9 cellular contexts compared by ENCODE assay signal in genomic region chr5:59276277-59276647, GRCh38.
A peak's percentile ranks its signal among the peaks of the same experiment; 100 is the strongest.
DNase-seq lines count a peak whose midpoint lies in the region; ATAC-seq and TF ChIP-seq lines count a peak whose summit lies in the region.
"Had no signal": no experiment of that assay in that cellular context is flagged by ENCODE, and none has a peak within 500 bp of the region (broad histone marks: within the 10 kb centered on the region; RNA-seq: fewer than 3 reads in every experiment).

No MANE protein-coding gene starts in this region.

- no peak for TF ChIP-seq POLR2A in tibial nerve (IDR thresholded peaks at IDR 0.05)

- no peak for ATAC-seq in HG03175 (IDR thresholded peaks at IDR 0.05; ENCODE audit: unreplicated experiment)

- no peaks in the 10 kb centered on the region for H3K9me3 ChIP-seq in muscle layer of duodenum (ENCODE audit: control insufficient read depth in 1 of 2, low read length in 2 of 2)
- no peaks in the 10 kb centered on the region for H3K9me3 ChIP-seq in tibial nerve

- TF ChIP-seq CTCF in epithelial cell of proximal tubule (conservative IDR thresholded peaks at IDR 0.05; ENCODE audit: low read depth, low read length) (no peak), tibial nerve (IDR thresholded peaks at IDR 0.05) (no peak)

- DNase-seq in DMS 273 (lab: John Stamatoyannopoulos, UW; ENCODE audit: unreplicated experiment) (peak; percentile 72), DMS 273 treated with DMSO at 0.1 percent for 48 hours (lab: John Stamatoyannopoulos, UW) (no peak), epithelial cell of proximal tubule (ENCODE audit: low read depth) (no peak), tibial nerve (ENCODE audit: low spot score in 2 of 2) (no peak), amniotic stem cell (lab: John Stamatoyannopoulos, UW) (no peak), HEK293T (ENCODE audit: extremely low spot score) (no peak)
- DNase-seq: T1000 had no signal

- H3K4me3 ChIP-seq in epithelial cell of proximal tubule (ENCODE audit: low read depth, low read length) (peak overlapping the region; percentile 59), muscle layer of duodenum (ENCODE audit: low read depth in 1 of 2, low read length in 2 of 2) (peak overlapping the region; percentile 70 to 88), tibial nerve (peak overlapping the region; percentile 30 to 52 (median 45))

- no peaks in the 10 kb centered on the region for H3K36me3 ChIP-seq in muscle layer of duodenum (ENCODE audit: control insufficient read depth in 1 of 2, insufficient read depth in 2 of 2, low read length in 2 of 2)
- H3K36me3 ChIP-seq in tibial nerve, result no peaks in the 10 kb centered on the region

- CTCF ChIA-PET in HEK293T (lab: Yijun Ruan, JAX), result interaction anchor here (0.8 kb wide), 1 partner anchor 9 kb away, joined by 3 read pairs; no protein-coding TSS in a partner anchor

- H3K27me3 ChIP-seq in muscle layer of duodenum (ENCODE audit: low read depth, low read length) (no peaks in the 10 kb centered on the region), tibial nerve (no peaks in the 10 kb centered on the region)

- H3K4me1 ChIP-seq in muscle layer of duodenum (ENCODE audit: control insufficient read depth in 1 of 2, insufficient read depth in 2 of 2, low read length in 2 of 2) (no peaks in the 10 kb centered on the region), tibial nerve (peaks cover 0 to 17% (median 3%) of the 10 kb centered on the region in 4 donors)

- POLR2A ChIA-PET in HEK293T (lab: Yijun Ruan, JAX), result interaction anchor here (0.8 kb wide), 1 partner anchor 41 kb away, joined by 3 read pairs; no protein-coding TSS in a partner anchor

- H3K27ac ChIP-seq in muscle layer of duodenum (ENCODE audit: low read length) (peak overlapping the region; percentile 85), tibial nerve (peak overlapping the region in 3 of 4 donors; percentile 58 to 69 (median 64))

- TF ChIP-seq EP300 in tibial nerve (IDR thresholded peaks at IDR 0.05), result no peak

- WGBS in tibial nerve, 2 donors, result 37 to 40% methylated on average over 2 of the region's 2 CpGs

TF ChIP-seq in HEK293T, 16 proteins besides CTCF, POLR2A, EP300 and RAD21:
- TF ChIP-seq FOXM1 (IDR thresholded peaks at IDR 0.05; ENCODE audit: borderline replicate concordance), result no peak
- TF ChIP-seq FOXA1 (IDR thresholded peaks at IDR 0.05), result no peak
- no peak for TF ChIP-seq SUZ12 (IDR thresholded peaks at IDR 0.05)
- TF ChIP-seq TARDBP (IDR thresholded peaks at IDR 0.05), result no peak
- no peak for TF ChIP-seq FOXK2 (IDR thresholded peaks at IDR 0.05)
- no peak for TF ChIP-seq L3MBTL2 (conservative IDR thresholded peaks at IDR 0.05)
- no peak for TF ChIP-seq ZNF384 (IDR thresholded peaks at IDR 0.05)
- TF ChIP-seq SP1 (IDR thresholded peaks at IDR 0.05), result no peak
- no peak for TF ChIP-seq NFRKB (IDR thresholded peaks at IDR 0.05)
- TF ChIP-seq HDGF (IDR thresholded peaks at IDR 0.05; ENCODE audit: borderline replicate concordance), result no peak
- no peak for TF ChIP-seq ELF4 (IDR thresholded peaks at IDR 0.05)
- TF ChIP-seq PKNOX1 (IDR thresholded peaks at IDR 0.05), result no peak
- TF ChIP-seq CTBP1 (IDR thresholded peaks at IDR 0.05; ENCODE audit: borderline replicate concordance), result no peak
- TF ChIP-seq BHLHE40 (IDR thresholded peaks at IDR 0.05; ENCODE audit: borderline replicate concordance), result no peak
- no peak for TF ChIP-seq ARNT (IDR thresholded peaks at IDR 0.05)
- TF ChIP-seq LEF1 (IDR thresholded peaks at IDR 0.05; ENCODE audit: borderline replicate concordance), result no peak
